In the genomic region with DNA sequence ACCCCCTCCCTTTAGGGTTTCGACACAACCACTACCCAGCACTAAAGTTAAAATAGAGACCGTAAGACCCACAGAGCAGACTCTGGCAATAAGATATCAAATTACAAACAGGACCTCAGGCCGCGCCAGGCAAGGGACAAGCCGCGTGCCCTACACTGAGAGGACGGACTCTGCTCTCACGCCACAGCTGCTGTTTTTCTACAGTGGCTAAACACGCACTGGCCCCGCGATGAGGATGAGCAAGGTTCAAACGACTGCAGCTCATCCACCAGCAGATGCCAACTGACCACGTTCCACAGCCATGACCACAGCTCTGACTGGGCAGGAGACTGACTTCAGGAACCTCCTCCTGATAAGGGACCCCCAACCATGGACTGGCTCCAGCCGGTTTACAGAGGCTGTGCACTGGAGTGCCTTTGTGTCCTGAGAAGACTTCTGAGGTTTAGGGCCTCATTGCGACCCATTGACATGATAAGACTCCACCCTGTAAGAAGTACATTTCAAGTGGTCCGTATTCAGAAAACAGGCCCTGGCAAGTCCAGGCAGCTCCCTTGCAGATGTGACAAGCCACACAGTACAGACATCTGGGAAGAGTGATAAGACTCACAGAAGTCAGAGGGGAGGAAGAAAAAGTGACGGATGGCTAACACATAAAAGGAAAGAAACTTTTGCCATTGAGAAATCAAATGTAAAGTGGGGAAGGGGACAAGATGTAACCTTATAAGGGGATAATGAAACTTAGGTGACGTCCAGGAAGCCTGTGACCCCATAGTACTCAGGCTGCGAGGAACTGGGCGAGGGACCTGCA, we compare ENCODE assay signal across 1 cellular context.
TF ChIP-seq lines count a peak whose summit lies in the region.

No MANE protein-coding gene starts in this region.

TF ChIP-seq in K562, 482 proteins besides CTCF, POLR2A, EP300 and RAD21 (continued from another document and continues in another):
- TF ChIP-seq, protein P1, sequence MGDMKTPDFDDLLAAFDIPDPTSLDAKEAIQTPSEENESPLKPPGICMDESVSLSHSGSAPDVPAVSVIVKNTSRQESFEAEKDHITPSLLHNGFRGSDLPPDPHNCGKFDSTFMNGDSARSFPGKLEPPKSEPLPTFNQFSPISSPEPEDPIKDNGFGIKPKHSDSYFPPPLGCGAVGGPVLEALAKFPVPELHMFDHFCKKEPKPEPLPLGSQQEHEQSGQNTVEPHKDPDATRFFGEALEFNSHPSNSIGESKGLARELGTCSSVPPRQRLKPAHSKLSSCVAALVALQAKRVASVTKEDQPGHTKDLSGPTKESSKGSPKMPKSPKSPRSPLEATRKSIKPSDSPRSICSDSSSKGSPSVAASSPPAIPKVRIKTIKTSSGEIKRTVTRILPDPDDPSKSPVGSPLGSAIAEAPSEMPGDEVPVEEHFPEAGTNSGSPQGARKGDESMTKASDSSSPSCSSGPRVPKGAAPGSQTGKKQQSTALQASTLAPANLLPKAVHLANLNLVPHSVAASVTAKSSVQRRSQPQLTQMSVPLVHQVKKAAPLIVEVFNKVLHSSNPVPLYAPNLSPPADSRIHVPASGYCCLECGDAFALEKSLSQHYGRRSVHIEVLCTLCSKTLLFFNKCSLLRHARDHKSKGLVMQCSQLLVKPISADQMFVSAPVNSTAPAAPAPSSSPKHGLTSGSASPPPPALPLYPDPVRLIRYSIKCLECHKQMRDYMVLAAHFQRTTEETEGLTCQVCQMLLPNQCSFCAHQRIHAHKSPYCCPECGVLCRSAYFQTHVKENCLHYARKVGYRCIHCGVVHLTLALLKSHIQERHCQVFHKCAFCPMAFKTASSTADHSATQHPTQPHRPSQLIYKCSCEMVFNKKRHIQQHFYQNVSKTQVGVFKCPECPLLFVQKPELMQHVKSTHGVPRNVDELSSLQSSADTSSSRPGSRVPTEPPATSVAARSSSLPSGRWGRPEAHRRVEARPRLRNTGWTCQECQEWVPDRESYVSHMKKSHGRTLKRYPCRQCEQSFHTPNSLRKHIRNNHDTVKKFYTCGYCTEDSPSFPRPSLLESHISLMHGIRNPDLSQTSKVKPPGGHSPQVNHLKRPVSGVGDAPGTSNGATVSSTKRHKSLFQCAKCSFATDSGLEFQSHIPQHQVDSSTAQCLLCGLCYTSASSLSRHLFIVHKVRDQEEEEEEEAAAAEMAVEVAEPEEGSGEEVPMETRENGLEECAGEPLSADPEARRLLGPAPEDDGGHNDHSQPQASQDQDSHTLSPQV (IDR thresholded peaks at IDR 0.05): peak; percentile 91
- no peak for TF ChIP-seq ATF1 (CRISPR knock-in tag; IDR thresholded peaks at IDR 0.05)
- TF ChIP-seq ATF1 (tag; IDR thresholded peaks at IDR 0.05): peak; percentile 81
- peak; percentile 87 for TF ChIP-seq SMARCC2 (IDR thresholded peaks at IDR 0.05; ENCODE audit: low read depth)
- TF ChIP-seq MYC (IDR thresholded peaks at IDR 0.05; ENCODE audit: low read depth, low read length): peak; percentile 21; the same call in 1 of the 2 replicates
- TF ChIP-seq MYC (CRISPR knock-in tag; IDR thresholded peaks at IDR 0.05; ENCODE audit: borderline replicate concordance, low read depth): no peak
- TF ChIP-seq NFYB (IDR thresholded peaks at IDR 0.05; ENCODE audit: extremely low read depth, insufficient read length): no peak
- peak; percentile 91 for TF ChIP-seq NCOA1 (IDR thresholded peaks at IDR 0.05; ENCODE audit: low read depth)
- TF ChIP-seq CEBPG (CRISPR knock-in tag; IDR thresholded peaks at IDR 0.05): no peak
- peak in 1 of 2 experiments; percentile 64; a peak in 1 of 4 replicates for TF ChIP-seq CEBPG (tag; conservative IDR thresholded peaks at IDR 0.05 in 1 of 2, IDR thresholded peaks at IDR 0.05 in 1 of 2)
- no peak for TF ChIP-seq EWSR1 (IDR thresholded peaks at IDR 0.05; ENCODE audit: borderline replicate concordance, low read depth, partially characterized antibody)
- TF ChIP-seq ZNF668 (CRISPR knock-in tag; IDR thresholded peaks at IDR 0.05): no peak
- no peak for TF ChIP-seq OTX1 (CRISPR knock-in tag; IDR thresholded peaks at IDR 0.05)
- TF ChIP-seq ZNF224 (CRISPR knock-in tag; IDR thresholded peaks at IDR 0.05): no peak
- TF ChIP-seq ZNF780A (CRISPR knock-in tag; IDR thresholded peaks at IDR 0.05): no peak
- TF ChIP-seq CHCHD3 (CRISPR knock-in tag; IDR thresholded peaks at IDR 0.05): no peak
- peak; percentile 51 for TF ChIP-seq RBBP5 (IDR thresholded peaks at IDR 0.05; ENCODE audit: borderline replicate concordance, insufficient read depth, low read length, poor library complexity, severe bottlenecking)
- TF ChIP-seq, protein P2, sequence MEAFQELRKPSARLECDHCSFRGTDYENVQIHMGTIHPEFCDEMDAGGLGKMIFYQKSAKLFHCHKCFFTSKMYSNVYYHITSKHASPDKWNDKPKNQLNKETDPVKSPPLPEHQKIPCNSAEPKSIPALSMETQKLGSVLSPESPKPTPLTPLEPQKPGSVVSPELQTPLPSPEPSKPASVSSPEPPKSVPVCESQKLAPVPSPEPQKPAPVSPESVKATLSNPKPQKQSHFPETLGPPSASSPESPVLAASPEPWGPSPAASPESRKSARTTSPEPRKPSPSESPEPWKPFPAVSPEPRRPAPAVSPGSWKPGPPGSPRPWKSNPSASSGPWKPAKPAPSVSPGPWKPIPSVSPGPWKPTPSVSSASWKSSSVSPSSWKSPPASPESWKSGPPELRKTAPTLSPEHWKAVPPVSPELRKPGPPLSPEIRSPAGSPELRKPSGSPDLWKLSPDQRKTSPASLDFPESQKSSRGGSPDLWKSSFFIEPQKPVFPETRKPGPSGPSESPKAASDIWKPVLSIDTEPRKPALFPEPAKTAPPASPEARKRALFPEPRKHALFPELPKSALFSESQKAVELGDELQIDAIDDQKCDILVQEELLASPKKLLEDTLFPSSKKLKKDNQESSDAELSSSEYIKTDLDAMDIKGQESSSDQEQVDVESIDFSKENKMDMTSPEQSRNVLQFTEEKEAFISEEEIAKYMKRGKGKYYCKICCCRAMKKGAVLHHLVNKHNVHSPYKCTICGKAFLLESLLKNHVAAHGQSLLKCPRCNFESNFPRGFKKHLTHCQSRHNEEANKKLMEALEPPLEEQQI (IDR thresholded peaks at IDR 0.05): 0 out of 2 replicates have a peak, but pooled peaks have one; percentile 16
- 0 out of 2 replicates have a peak, but pooled peaks have one; percentile 6 for TF ChIP-seq GABPA (tag; conservative IDR thresholded peaks at IDR 0.05; ENCODE audit: low read depth)
- TF ChIP-seq ZFP1 (CRISPR knock-in tag; IDR thresholded peaks at IDR 0.05): 0 out of 2 replicates have a peak, but pooled peaks have one; percentile 7
- TF ChIP-seq ZBTB8A (IDR thresholded peaks at IDR 0.05; ENCODE audit: partially characterized antibody): no peak
- no peak for TF ChIP-seq ZNF316 (IDR thresholded peaks at IDR 0.05)
- no peak for TF ChIP-seq ARHGAP35 (IDR thresholded peaks at IDR 0.05; ENCODE audit: partially characterized antibody)
- peak; percentile 75 for TF ChIP-seq ZFP36 (IDR thresholded peaks at IDR 0.05; ENCODE audit: low read depth, low read length, partially characterized antibody)
- peak in 1 of 2 experiments; percentile 79; a peak in 3 of 4 replicates for TF ChIP-seq TBL1XR1 (IDR thresholded peaks at IDR 0.05; ENCODE audit: low read length in 2 of 2)
- TF ChIP-seq MLLT1 (IDR thresholded peaks at IDR 0.05): 0 out of 4 replicates have a peak, but pooled peaks of 1 of the 2 experiments have one; percentile 45
- 0 out of 2 replicates have a peak, but pooled peaks have one; percentile 46 for TF ChIP-seq ZNF644 (tag; IDR thresholded peaks at IDR 0.05; ENCODE audit: low read depth)
- no peak for TF ChIP-seq THRAP3 (IDR thresholded peaks at IDR 0.05; ENCODE audit: borderline replicate concordance)
- TF ChIP-seq CBFA2T2 (conservative IDR thresholded peaks at IDR 0.05): peak; percentile 94
- TF ChIP-seq CBFA2T3 (IDR thresholded peaks at IDR 0.05): peak; percentile 97
- TF ChIP-seq, protein P3, sequence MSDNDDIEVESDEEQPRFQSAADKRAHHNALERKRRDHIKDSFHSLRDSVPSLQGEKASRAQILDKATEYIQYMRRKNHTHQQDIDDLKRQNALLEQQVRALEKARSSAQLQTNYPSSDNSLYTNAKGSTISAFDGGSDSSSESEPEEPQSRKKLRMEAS (CRISPR knock-in tag; IDR thresholded peaks at IDR 0.05): peak; percentile 37; the same call in 1 of the 2 replicates
- no peak for TF ChIP-seq PREB (CRISPR knock-in tag; IDR thresholded peaks at IDR 0.05)
- TF ChIP-seq SOX6 (IDR thresholded peaks at IDR 0.05): peak; percentile 90
- peak; percentile 92 for TF ChIP-seq MTA2 (IDR thresholded peaks at IDR 0.05; ENCODE audit: low read depth)
- TF ChIP-seq PTRF (tag; IDR thresholded peaks at IDR 0.05): peak; percentile 50; the same call in 1 of the 2 replicates
- TF ChIP-seq CREM (IDR thresholded peaks at IDR 0.05; ENCODE audit: low read depth): peak; percentile 31; the same call in 1 of the 2 replicates
- peak; percentile 38 to 47; a peak in 3 of 4 replicates for TF ChIP-seq NRF1 (conservative IDR thresholded peaks at IDR 0.05 in 1 of 2, IDR thresholded peaks at IDR 0.05 in 1 of 2)
- TF ChIP-seq, protein P4, sequence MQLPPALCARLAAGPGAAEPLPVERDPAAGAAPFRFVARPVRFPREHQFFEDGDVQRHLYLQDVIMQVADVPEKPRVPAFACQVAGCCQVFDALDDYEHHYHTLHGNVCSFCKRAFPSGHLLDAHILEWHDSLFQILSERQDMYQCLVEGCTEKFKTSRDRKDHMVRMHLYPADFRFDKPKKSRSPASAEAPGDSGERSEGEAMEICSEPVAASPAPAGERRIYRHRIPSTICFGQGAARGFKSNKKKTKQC (CRISPR knock-in tag; IDR thresholded peaks at IDR 0.05): peak; percentile 73; the same call in 1 of the 2 replicates
- TF ChIP-seq CREB1 (IDR thresholded peaks at IDR 0.05): no peak
- peak; percentile 41 for TF ChIP-seq CREB1 (CRISPR knock-in tag; IDR thresholded peaks at IDR 0.05)
- TF ChIP-seq ZSCAN32 (CRISPR knock-in tag; IDR thresholded peaks at IDR 0.05): peak; percentile 79; the same call in 1 of the 2 replicates
- TF ChIP-seq NR2C2 (CRISPR knock-in tag; IDR thresholded peaks at IDR 0.05): no peak
- TF ChIP-seq NR2C2 (tag; IDR thresholded peaks at IDR 0.05): peak; percentile 81
- peak; percentile 92 for TF ChIP-seq NCOR1 (IDR thresholded peaks at IDR 0.05)
- peak; percentile 22; the same call in 1 of the 2 replicates for TF ChIP-seq NFE2L1 (tag; IDR thresholded peaks at IDR 0.05; ENCODE audit: borderline replicate concordance, low read depth)
- 0 out of 4 replicates have a peak, but pooled peaks of 1 of the 2 experiments have one; percentile 26 for TF ChIP-seq NONO (IDR thresholded peaks at IDR 0.05; ENCODE audit: low read depth in 2 of 2, low read length in 1 of 2)
- peak; percentile 43; the same call in 1 of the 2 replicates for TF ChIP-seq ZFPM2 (CRISPR knock-in tag; IDR thresholded peaks at IDR 0.05)
- peak; percentile 31; the same call in 1 of the 2 replicates for TF ChIP-seq CBX5 (IDR thresholded peaks at IDR 0.05; ENCODE audit: borderline replicate concordance, low read depth)
- peak; percentile 60; the same call in 1 of the 2 replicates for TF ChIP-seq DIDO1 (tag; IDR thresholded peaks at IDR 0.05; ENCODE audit: low read depth)
- no peak; a peak in 1 of 6 replicates for TF ChIP-seq ZBTB11 (CRISPR knock-in tag; IDR thresholded peaks at IDR 0.05)
- TF ChIP-seq ATF3 (IDR thresholded peaks at IDR 0.05): 0 out of 2 replicates have a peak, but pooled peaks have one; percentile 23
- TF ChIP-seq ATF3 (CRISPR knock-in tag; conservative IDR thresholded peaks at IDR 0.05): no peak
- TF ChIP-seq PTBP1 (IDR thresholded peaks at IDR 0.05; ENCODE audit: low read depth, low read length): 0 out of 2 replicates have a peak, but pooled peaks have one; percentile 44
